ENCODE assay signal across 9 cellular contexts in the genomic region with DNA sequence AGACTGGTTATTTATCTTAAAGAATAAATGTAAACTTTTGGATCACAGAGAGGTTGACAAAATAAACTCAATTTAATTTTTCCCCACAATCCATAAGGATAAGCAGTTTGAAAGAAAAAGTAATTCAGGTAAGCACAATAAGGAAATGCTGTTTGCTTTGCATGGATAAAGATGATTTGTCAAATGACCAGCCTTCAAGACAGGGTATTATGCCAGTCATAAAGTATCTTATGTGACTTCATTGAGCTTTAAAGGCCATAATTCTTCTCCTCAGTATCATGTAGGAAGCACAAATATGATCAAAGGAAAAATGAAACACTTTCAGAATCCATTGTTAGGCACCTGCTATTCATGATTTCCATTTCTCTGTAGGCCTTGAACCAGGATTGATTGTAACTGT.
"Had no signal": no experiment of that assay in that cellular context is flagged by ENCODE, and none has a peak within 500 bp of the region (broad histone marks: within the 10 kb centered on the region; RNA-seq: fewer than 3 reads in every experiment).

No MANE protein-coding gene starts in this region.

- H3K36me3 ChIP-seq: HAP-1 had no signal

- DNase-seq: GM23248, GOT3, H7, H9, HCEC 1CT, HFFc6 had no signal

- H3K9me3 Mint-ChIP-seq: GM23338, H9 had no signal

- H3K4me3 Mint-ChIP-seq: GM23338, H9, HFFc6 had no signal

- H3K4me3 ChIP-seq: GM23248, GM23338, HAP-1 had no signal

- H3K27ac ChIP-seq: GM23248 had no signal

- H3K27ac Mint-ChIP-seq: GM23338, HFFc6 had no signal

- ATAC-seq: GM23338, HCT116 had no signal

- H3K9me3 ChIP-seq: HAP-1 had no signal
